Comparison of ENCODE assay signal across 24 cellular contexts in the genomic region with DNA sequence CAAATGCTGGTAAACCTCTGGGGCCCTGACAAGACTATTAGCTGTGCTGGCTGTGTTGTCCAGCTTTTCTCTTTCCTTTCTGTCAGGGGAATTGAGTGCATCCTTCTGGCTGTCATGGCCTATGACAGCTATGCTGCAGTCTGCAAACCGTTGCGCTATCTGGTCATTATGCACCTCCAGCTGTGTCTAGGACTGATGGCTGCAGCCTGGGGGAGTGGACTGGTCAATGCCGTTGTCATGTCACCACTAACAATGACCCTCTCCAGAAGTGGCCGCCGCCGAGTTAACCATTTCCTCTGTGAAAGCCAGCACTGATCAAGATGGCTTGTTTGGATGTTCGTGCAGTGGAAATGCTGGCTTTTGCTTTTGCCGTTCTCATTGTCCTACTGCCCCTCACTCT. TPM values are rescaled to one million over a fixed set of nuclear protein-coding genes. Genes with fewer than 3 reads are reported as not detected.
DNase-seq lines count a peak whose midpoint lies in the region; ATAC-seq, FAIRE-seq and TF ChIP-seq lines count a peak whose summit lies in the region.
"Had no signal": no experiment of that assay in that cellular context is flagged by ENCODE, and none has a peak within 500 bp of the region (broad histone marks: within the 10 kb centered on the region; RNA-seq: fewer than 3 reads in every experiment).

No MANE protein-coding gene starts in this region.

- H3K27ac Mint-ChIP-seq in neural progenitor cell: peak overlapping the region; percentile 27
- H3K27ac Mint-ChIP-seq: CD4-positive, CD25-positive, alpha-beta regulatory T cell; CD8-positive, alpha-beta memory T cell; GM23338; HFFc6 had no signal

- H2BK15ac ChIP-seq in H1 (ENCODE audit: low read length): no peak overlapping the region

- no peak overlapping the region for H3K56ac ChIP-seq in H1 (replicated peaks; ENCODE audit: insufficient read length, low read depth, low read length)

- in situ Hi-C loops in HepG2 (cut with HindIII; ENCODE audit: extremely low pct_ligation_motif_present, low pct_unique_long_range_greater_than_20kb): no loop called here

- H3K27ac ChIP-seq in H1 (ENCODE audit: low read depth, low read length) (no peak overlapping the region), neural progenitor cell (no peak overlapping the region), HepG2 (ENCODE audit: extremely low read length, insufficient read depth, low read length) (no peak overlapping the region)

- H3K9ac ChIP-seq in H1 (replicated peaks in 1 of 4; ENCODE audit: extremely low read depth in 1 of 4, low read depth in 3 of 4, low read length in 3 of 4) (no peak overlapping the region), neural progenitor cell (no peak overlapping the region), HepG2 (ENCODE audit: insufficient read depth, low read depth, low read length) (no peak overlapping the region)

- H3K23me2 ChIP-seq in H1 (ENCODE audit: low read depth, low read length): no peaks in the 10 kb centered on the region; the same call in 1 of the 2 replicates

- H3K18ac ChIP-seq in H1 (ENCODE audit: extremely low read depth, low read length): no peak overlapping the region

- H3K4me2 ChIP-seq in H1 (ENCODE audit: insufficient read depth in 1 of 2, low read depth in 2 of 2, low read length in 2 of 2) (no peak overlapping the region), neural progenitor cell (no peak overlapping the region), HepG2 (ENCODE audit: low read depth, low read length) (no peak overlapping the region)
- H3K4me2 ChIP-seq: GM23338 had no signal

- H3K4me1 ChIP-seq in H1 (replicated peaks in 1 of 4; ENCODE audit: control insufficient read depth in 3 of 4, insufficient read depth in 4 of 4, low read length in 3 of 4) (no peaks in the 10 kb centered on the region), neural progenitor cell (no peaks in the 10 kb centered on the region), HepG2 (ENCODE audit: insufficient read depth, low read length) (no peaks in the 10 kb centered on the region)
- H3K4me1 ChIP-seq: BE2C had no signal

- H3F3A ChIP-seq in neural progenitor cell (ENCODE audit: low read depth): no peaks in the 10 kb centered on the region

- CTCF ChIA-PET in H1 (lab: Charles Lee; ENCODE audit: partially characterized antibody): interaction anchor here (0.9 to 1.2 kb wide), 3 partner anchors 40 to 295 kb away, joined by 3 read pairs; no protein-coding TSS in a partner anchor
- CTCF ChIA-PET in HepG2 (lab: Yijun Ruan, JAX; ENCODE audit: low intra/inter-chr PET ratio, low total read pairs): no interaction called here

- H3K4me3 ChIP-seq in H1 (ENCODE audit: extremely low read depth in 1 of 4, insufficient read depth in 2 of 4, low read depth in 3 of 4, low read length in 4 of 4) (no peak overlapping the region), neural progenitor cell (no peak overlapping the region), HepG2 (replicated peaks in 1 of 3; ENCODE audit: insufficient read depth in 1 of 3, low read depth in 2 of 3, low read length in 3 of 3) (no peak overlapping the region)
- H3K4me3 ChIP-seq: GM23338 had no signal

- no peaks in the 10 kb centered on the region for H3K36me3 Mint-ChIP-seq in neural progenitor cell
- H3K36me3 Mint-ChIP-seq: CD4-positive, CD25-positive, alpha-beta regulatory T cell; CD8-positive, alpha-beta memory T cell had no signal

- H4K20me1 ChIP-seq in H1 (replicated peaks in 1 of 2; ENCODE audit: control insufficient read depth in 1 of 2, insufficient read depth in 2 of 2, low read length in 2 of 2) (no peaks in the 10 kb centered on the region), neural progenitor cell (ENCODE audit: low read depth) (no peaks in the 10 kb centered on the region), HepG2 (ENCODE audit: insufficient read depth, low read length) (no peaks in the 10 kb centered on the region)

- WGBS in H1 (ENCODE audit: extremely low coverage in 1 of 2, insufficient coverage in 1 of 2, insufficient read length in 1 of 2, insufficient replicate concordance in 2 of 2, low coverage in 1 of 2, low lambda C conversion rate in 2 of 2, missing lambda C conversion rate in 1 of 2), 2 experiments: 83% methylated on average over 8 of the region's 8 CpGs; no CpG with 5 or more reads in 1 of the 2 experiments
- 7% methylated on average over 6 of the region's 8 CpGs for WGBS in HepG2 (ENCODE audit: low lambda C conversion rate)

- H3K79me2 ChIP-seq in H1 (ENCODE audit: control insufficient read depth in 1 of 2, insufficient read depth in 2 of 2, low read length in 2 of 2) (no peaks in the 10 kb centered on the region), neural progenitor cell (ENCODE audit: low read depth) (no peaks in the 10 kb centered on the region), HepG2 (ENCODE audit: insufficient read depth, low read length) (no peaks in the 10 kb centered on the region)

- H2BK20ac ChIP-seq in H1 (ENCODE audit: low read length): no peak overlapping the region

- FAIRE-seq in H1 (lab: Jason Lieb, UNC) (no peak), HepG2 (lab: Jason Lieb, UNC) (no peak)
- FAIRE-seq: GM12892, GM18507 had no signal

- no peaks in the 10 kb centered on the region for H3K36me3 ChIP-seq in H1 (ENCODE audit: control insufficient read depth in 2 of 4, insufficient read depth in 4 of 4, low read length in 3 of 4)
- H3K36me3 ChIP-seq in neural progenitor cell: no peaks in the 10 kb centered on the region
- no peaks in the 10 kb centered on the region for H3K36me3 ChIP-seq in HepG2 (replicated peaks in 1 of 2; ENCODE audit: control insufficient read depth in 1 of 2, insufficient read depth in 2 of 2, low read length in 2 of 2)
- H3K36me3 ChIP-seq: BE2C had no signal

- H4K91ac ChIP-seq in H1 (replicated peaks; ENCODE audit: insufficient read length, low read length): no peak overlapping the region

- no peak overlapping the region for H3K14ac ChIP-seq in H1 (ENCODE audit: insufficient read length)

- POLR2A ChIA-PET in H1 (lab: Charles Lee; ENCODE audit: partially characterized antibody) (no interaction called here), HepG2 (lab: Yijun Ruan, JAX) (no interaction called here)

- no peak overlapping the region for H3K4ac ChIP-seq in H1 (replicated peaks; ENCODE audit: insufficient read length, low read depth, low read length)

- H3K4me1 Mint-ChIP-seq in neural progenitor cell: peaks cover 17% of the 10 kb centered on the region
- H3K4me1 Mint-ChIP-seq: CD8-positive, alpha-beta memory T cell; GM23338 had no signal

- H2AK5ac ChIP-seq in H1 (ENCODE audit: low read depth, low read length): no peak overlapping the region

- TF ChIP-seq CTCF in H1 (IDR thresholded peaks at IDR 0.05; ENCODE audit: control extremely low read depth in 1 of 3, insufficient read depth in 1 of 3, low read depth in 1 of 3, low read length in 3 of 3): no peak
- no peak for TF ChIP-seq CTCF in neural progenitor cell (IDR thresholded peaks at IDR 0.05)
- TF ChIP-seq CTCF in HepG2 (CRISPR knock-in tag; IDR thresholded peaks at IDR 0.05): no peak

- H3K4me3 Mint-ChIP-seq in neural progenitor cell: no peak overlapping the region
- H3K4me3 Mint-ChIP-seq: CD4-positive, CD25-positive, alpha-beta regulatory T cell; CD8-positive, alpha-beta memory T cell; GM23338; HFFc6 had no signal

- H3K79me1 ChIP-seq in H1 (ENCODE audit: low read depth, low read length): no peaks in the 10 kb centered on the region

- TF ChIP-seq EP300 in H1 (IDR thresholded peaks at IDR 0.05; ENCODE audit: borderline replicate concordance in 1 of 2, low read depth in 2 of 2, low read length in 2 of 2) (no peak), HepG2 (IDR thresholded peaks at IDR 0.05; ENCODE audit: low read depth in 2 of 2, low read length in 2 of 2) (no peak), HepG2 (CRISPR knock-in tag; IDR thresholded peaks at IDR 0.05; ENCODE audit: borderline replicate concordance) (no peak)

- no peak for ATAC-seq in HepG2
- ATAC-seq in GM18873 (IDR thresholded peaks at IDR 0.05; ENCODE audit: low FRiP score, unreplicated experiment): no peak
- ATAC-seq: GM23338, HCT116 had no signal

- H2AFZ ChIP-seq in H1 (ENCODE audit: low read length) (no peak overlapping the region; the same call in 1 of the 2 replicates), neural progenitor cell (replicated peaks) (no peak overlapping the region), HepG2 (ENCODE audit: low read length) (no peak overlapping the region)
- H2AFZ ChIP-seq: GM23338 had no signal

- H3K23ac ChIP-seq in H1 (ENCODE audit: insufficient read length): no peak overlapping the region

- intact Hi-C loops in HepG2 (cut with micrococcal nuclease; ENCODE audit: unreplicated experiment) (no loop called here), posterior cingulate gyrus (cut with DNase I) (no loop called here)

- DNase-seq in NCI-H146 treated with DMSO at 0.1 percent for 48 hours (lab: John Stamatoyannopoulos, UW; ENCODE audit: unreplicated experiment) (peak; percentile 54), H1 (ENCODE audit: low read depth in 1 of 2, low spot score in 2 of 2) (no peak), neural progenitor cell (ENCODE audit: low spot score) (peak; percentile 9), hepatic stellate cell (ENCODE audit: low spot score) (no peak), HepG2 (ENCODE audit: low spot score) (no peak), posterior cingulate gyrus (no peak)
- DNase-seq: BE2C; C1 segment of cervical spinal cord; CD4-positive, CD25-positive, alpha-beta regulatory T cell; CD8-positive, alpha-beta memory T cell; COR-L47; DMS 273 treated with DMSO at 0.1 percent for 48 hours; DMS53; DND-41; EL; GDM1; H7; HFFc6 had no signal

- peak overlapping the region; percentile 68 for H4K8ac ChIP-seq in H1 (ENCODE audit: extremely low read depth, insufficient read depth, low read length)

- no peaks in the 10 kb centered on the region for H3K9me3 Mint-ChIP-seq in neural progenitor cell
- H3K9me3 Mint-ChIP-seq: CD4-positive, CD25-positive, alpha-beta regulatory T cell; CD8-positive, alpha-beta memory T cell; GM23338; HFFc6 had no signal

- H3K27me3 ChIP-seq in H1 (replicated peaks in 1 of 4; ENCODE audit: control insufficient read depth in 3 of 4, extremely low read depth in 1 of 4, insufficient read depth in 3 of 4, low read length in 3 of 4) (no peaks in the 10 kb centered on the region), neural progenitor cell (peaks cover 11% of the 10 kb centered on the region), HepG2 (ENCODE audit: control insufficient read depth in 1 of 2, insufficient read depth in 2 of 2, low read length in 2 of 2) (no peaks in the 10 kb centered on the region)

- no peak overlapping the region for H2BK5ac ChIP-seq in H1 (ENCODE audit: low read depth, low read length)

- no peak for TF ChIP-seq RAD21 in H1 (IDR thresholded peaks at IDR 0.05 in 1 of 2, conservative IDR thresholded peaks at IDR 0.05 in 1 of 2; ENCODE audit: low read depth in 2 of 2, low read length in 2 of 2)
- TF ChIP-seq RAD21 in HepG2 (CRISPR knock-in tag; IDR thresholded peaks at IDR 0.05): no peak

- H4K5ac ChIP-seq in H1 (ENCODE audit: insufficient read length, low read depth, low read length): no peak overlapping the region

- no peak overlapping the region for H2BK12ac ChIP-seq in H1 (ENCODE audit: low read depth, low read length)

- H2BK120ac ChIP-seq in H1 (replicated peaks; ENCODE audit: low read depth, low read length): no peak overlapping the region

- H3K27me3 Mint-ChIP-seq in neural progenitor cell (ENCODE audit: insufficient read depth, low read depth): no peaks in the 10 kb centered on the region

- BruUV-seq in HepG2 (replicated peaks; lab: Mats Ljungman, UMichigan): no TSS peak

- TF ChIP-seq POLR2A in H1 (IDR thresholded peaks at IDR 0.05; ENCODE audit: control extremely low read depth in 1 of 2, low read depth in 2 of 2, low read length in 2 of 2): no peak
- no peak for TF ChIP-seq POLR2A in HepG2 (IDR thresholded peaks at IDR 0.05; ENCODE audit: insufficient read depth in 1 of 2, low read depth in 2 of 2, low read length in 2 of 2)

- no peaks in the 10 kb centered on the region for H3K9me3 ChIP-seq in H1 (ENCODE audit: insufficient read depth in 2 of 2, low read depth in 1 of 2, low read length in 1 of 2)
- H3K9me3 ChIP-seq in neural progenitor cell (ENCODE audit: low read depth): no peaks in the 10 kb centered on the region
- no peaks in the 10 kb centered on the region for H3K9me3 ChIP-seq in HepG2 (ENCODE audit: low read length)
- H3K9me3 ChIP-seq: BE2C had no signal

RNA-seq across cellular contexts. Expression of a gene that starts 20.3 kb away (rescaled TPM):
- not detected in 2 replicates for total RNA-seq in H1 (2021; fragmentation: NEBNext Ultra II Directional; extraction: Animal tissue kit (Norgen Biotek cat#: 25700))
- polyA plus RNA-seq in H1 (2011; rRNA removed) (0.26 and 0.46 TPM in 2 replicates), HepG2 (2011; rRNA removed) (1.2 and 1.4 TPM in 2 replicates)
- polyA plus RNA-seq in H1 (2011; cell fraction: cytosol; rRNA removed): 0.43 TPM
- 1.5 TPM for polyA plus RNA-seq in H1 (2011; cell fraction: nucleus; rRNA removed)
- polyA plus RNA-seq in H1 (2012, experiment 1 of 2): not detected in 4 replicates
- polyA plus RNA-seq in H1 (2012, experiment 2 of 2): not detected
- not detected for polyA plus RNA-seq in H1 (2013, experiment 1 of 2)
- polyA plus RNA-seq in H1 (2013, experiment 2 of 2): not detected
- not detected in 2 replicates for polyA minus RNA-seq in H1 (2011; rRNA and poly(A)+ RNA removed)
- not detected for polyA minus RNA-seq in H1 (2011; cell fraction: cytosol; rRNA and poly(A)+ RNA removed)
- polyA minus RNA-seq in H1 (2011; cell fraction: nucleus; rRNA and poly(A)+ RNA removed): 2.6 TPM
- total RNA-seq in neural progenitor cell (ENCODE audit: low replicate concordance) (0.22 TPM in 1 of 2 replicates, not detected in the other), HepG2 (2016; rRNA removed; fragmentation: Illumina TruSeq; extraction: Trizol) (not detected in 2 replicates)
- total RNA-seq in HepG2 (2016; cell fraction: cytosol; rRNA removed; fragmentation: Illumina TruSeq; extraction: Trizol; ENCODE audit: low read depth): not detected in 2 replicates
- total RNA-seq in HepG2 (2016; cell fraction: insoluble cytoplasmic fraction; rRNA removed; fragmentation: Illumina TruSeq; extraction: Trizol): 0.15 TPM in 1 of 2 replicates, not detected in the other
- not detected in 2 replicates for total RNA-seq in HepG2 (2016; cell fraction: membrane; rRNA removed; fragmentation: Illumina TruSeq; extraction: Trizol)
- total RNA-seq in HepG2 (2016; cell fraction: nucleus; rRNA removed; fragmentation: Illumina TruSeq; extraction: Trizol): not detected in 2 replicates
- 0.09 TPM in 1 of 2 replicates, not detected in the other for polyA plus RNA-seq in HepG2 (2011; cell fraction: cytosol; rRNA removed)
- 3.4 and 4.4 TPM in 2 replicates for polyA plus RNA-seq in HepG2 (2011; cell fraction: nucleus; rRNA removed)
- polyA plus RNA-seq in HepG2 (2012): 0.35 and 0.41 TPM in 2 replicates
- not detected in 2 replicates for polyA plus RNA-seq in HepG2 (2016; cell fraction: cytosol; fragmentation: Illumina TruSeq; extraction: Trizol; ENCODE audit: low read depth)
- not detected in 2 replicates for polyA plus RNA-seq in HepG2 (2016; cell fraction: insoluble cytoplasmic fraction; fragmentation: Illumina TruSeq; extraction: Trizol; ENCODE audit: low read depth)
- polyA plus RNA-seq in HepG2 (2016; cell fraction: membrane; fragmentation: Illumina TruSeq; extraction: Trizol; ENCODE audit: low read depth): not detected in 2 replicates
- 0.55 TPM in 1 of 2 replicates, not detected in the other for polyA plus RNA-seq in HepG2 (2016; cell fraction: nucleus; fragmentation: Illumina TruSeq; extraction: Trizol; ENCODE audit: insufficient read depth, low read depth)
- 0.76 and 12.4 TPM in 2 replicates for polyA minus RNA-seq in HepG2 (2011; rRNA and poly(A)+ RNA removed; ENCODE audit: low replicate concordance)
- not detected in 2 replicates for polyA minus RNA-seq in HepG2 (2011; cell fraction: cytosol; rRNA and poly(A)+ RNA removed)
- 2.2 and 2.7 TPM in 2 replicates for polyA minus RNA-seq in HepG2 (2011; cell fraction: nucleus; rRNA and poly(A)+ RNA removed)
- total RNA-seq: A172; CD4-positive, CD25-positive, alpha-beta regulatory T cell; CD8-positive, alpha-beta memory T cell; GM23338; H7; HFFc6 had no signal
- polyA plus RNA-seq: CD4-positive, CD25-positive, alpha-beta regulatory T cell; CD8-positive, alpha-beta memory T cell had no signal

Comparison
In these comparisons a context has a peak if more than half of its experiments do, and no peak if none do; other contexts are left out.
1. DNase-seq: peak in NCI-H146 treated with DMSO at 0.1 percent for 48 hours (single experiment) and neural progenitor cell (single experiment); none in H1 (0 of 2), hepatic stellate cell (single experiment), HepG2 (single experiment) and posterior cingulate gyrus (0 of 10).